19 cellular contexts compared by ENCODE assay signal in genomic region chr13:24688111-24688510, GRCh38. TPM values are rescaled to one million over a fixed set of nuclear protein-coding genes. Genes with fewer than 3 reads are reported as not detected.
DNase-seq lines count a peak whose midpoint lies in the region; ATAC-seq and TF ChIP-seq lines count a peak whose summit lies in the region.
"Had no signal": no experiment of that assay in that cellular context is flagged by ENCODE, and none has a peak within 500 bp of the region (broad histone marks: within the 10 kb centered on the region; RNA-seq: fewer than 3 reads in every experiment).

No MANE protein-coding gene starts in this region.

- H3K4me3 ChIP-seq in thoracic aorta = peak overlapping the region; percentile 33
- H3K4me3 ChIP-seq: A549; BLaER1 treated with 17β-estradiol and CSF1 and Interleukin-3, amounts not matched to agents 10 nM and 100 nM had no signal

- no peak overlapping the region for H3K27ac ChIP-seq in thoracic aorta
- H3K27ac ChIP-seq: 22Rv1; A549; BLaER1 treated with 17β-estradiol and CSF1 and Interleukin-3, amounts not matched to agents 10 nM and 100 nM; C4-2B had no signal

- H3K27me3 ChIP-seq in thoracic aorta (replicated peaks; ENCODE audit: insufficient read depth) = no peaks in the 10 kb centered on the region

- H3K9me3 ChIP-seq in thoracic aorta = no peaks in the 10 kb centered on the region
- H3K9me3 ChIP-seq: A549; BLaER1 treated with 17β-estradiol and CSF1 and Interleukin-3, amounts not matched to agents 10 nM and 100 nM; Caco-2 had no signal

- ATAC-seq in thoracic aorta (ENCODE audit: insufficient number of reproducible peaks, low FRiP score, low read depth) = peak; percentile 33
- ATAC-seq: A549; CD8-positive, alpha-beta T cell had no signal

- TF ChIP-seq CTCF in progenitor cell of endocrine pancreas (IDR thresholded peaks at IDR 0.05; ENCODE audit: unreplicated experiment) (no peak), thoracic aorta (IDR thresholded peaks at IDR 0.05) (no peak)

- H3K4me1 Mint-ChIP-seq in progenitor cell of endocrine pancreas (ENCODE audit: low read depth) = peaks cover 40% of the 10 kb centered on the region

- peaks cover 16 to 68% of the 10 kb centered on the region in 2 donors for H3K4me1 ChIP-seq in thoracic aorta (ENCODE audit: control insufficient read depth in 1 of 2, low read depth in 2 of 2)
- H3K4me1 ChIP-seq: A549, Caco-2 had no signal

- in situ Hi-C loops in G401 (cut with HindIII; ENCODE audit: low sequenced_read_pairs) = no loop called here

- peak overlapping the region; percentile 85 for H3K27ac Mint-ChIP-seq in progenitor cell of endocrine pancreas
- H3K27ac Mint-ChIP-seq: B cell; CD4-positive, alpha-beta T cell; CD8-positive, alpha-beta T cell had no signal

- DNase-seq in ELF-1 (ENCODE audit: low read depth, low spot score) (peak; percentile 63), astrocyte of the hippocampus (ENCODE audit: low read depth, low spot score) (peak; percentile 18), progenitor cell of endocrine pancreas (ENCODE audit: low spot score, unreplicated experiment) (no peak), thoracic aorta (ENCODE audit: low spot score) (no peak), epidermal melanocyte (ENCODE audit: insufficient read length, low spot score) (no peak), G401 (ENCODE audit: low spot score) (no peak), mesenteric fat pad (ENCODE audit: low spot score) (no peak)
- no peak for DNase-seq in activated CD4-positive, alpha-beta T cell treated with anti-CD3 and anti-CD28 coated beads for 48 hours
- DNase-seq: AML-193; Caco-2; Calu3; CD4-positive, alpha-beta T cell; CD8-positive, alpha-beta T cell; GF-D8 had no signal

- H3K36me3 Mint-ChIP-seq in progenitor cell of endocrine pancreas (ENCODE audit: insufficient read depth) = no peaks in the 10 kb centered on the region
- H3K36me3 Mint-ChIP-seq: CD8-positive, alpha-beta T cell had no signal

- no peaks in the 10 kb centered on the region for H3K36me3 ChIP-seq in thoracic aorta
- H3K36me3 ChIP-seq: BLaER1 treated with 17β-estradiol and CSF1 and Interleukin-3, amounts not matched to agents 10 nM and 100 nM had no signal

- peak overlapping the region; percentile 16 for H3K4me3 Mint-ChIP-seq in progenitor cell of endocrine pancreas (ENCODE audit: low read depth)
- H3K4me3 Mint-ChIP-seq: B cell; CD4-positive, alpha-beta T cell; CD8-positive, alpha-beta T cell had no signal

- H3K9me3 Mint-ChIP-seq in progenitor cell of endocrine pancreas (ENCODE audit: low read depth) = no peaks in the 10 kb centered on the region
- H3K9me3 Mint-ChIP-seq: CD4-positive, alpha-beta T cell; CD8-positive, alpha-beta T cell had no signal

- H3K27me3 Mint-ChIP-seq in progenitor cell of endocrine pancreas = peaks cover 18% of the 10 kb centered on the region

RNA-seq across cellular contexts. Expression of gene ATP12A, which starts 7.9 kb away (rescaled TPM):
- total RNA-seq in progenitor cell of endocrine pancreas = 1.9 TPM in 2 replicates
- total RNA-seq in thoracic aorta = under 1 TPM in 1 of 2 donors, not detected in 1; 0.14 TPM
- total RNA-seq in G401 (2014; rRNA removed; shearing (Covaris generic)) = not detected in 2 replicates
- total RNA-seq in mesenteric fat pad = not detected
- total RNA-seq: B cell; Caco-2; CD8-positive, alpha-beta T cell had no signal

Comparison
In these comparisons a context has a peak if more than half of its experiments do, and no peak if none do; other contexts are left out.
1. DNase-seq: peak in ELF-1 (single experiment) and astrocyte of the hippocampus (single experiment); none in progenitor cell of endocrine pancreas (single experiment), thoracic aorta (single experiment), epidermal melanocyte (single experiment), G401 (single experiment), activated CD4-positive, alpha-beta T cell treated with anti-CD3 and anti-CD28 coated beads for 48 hours (single experiment) and mesenteric fat pad (single experiment).